In the genomic region with DNA sequence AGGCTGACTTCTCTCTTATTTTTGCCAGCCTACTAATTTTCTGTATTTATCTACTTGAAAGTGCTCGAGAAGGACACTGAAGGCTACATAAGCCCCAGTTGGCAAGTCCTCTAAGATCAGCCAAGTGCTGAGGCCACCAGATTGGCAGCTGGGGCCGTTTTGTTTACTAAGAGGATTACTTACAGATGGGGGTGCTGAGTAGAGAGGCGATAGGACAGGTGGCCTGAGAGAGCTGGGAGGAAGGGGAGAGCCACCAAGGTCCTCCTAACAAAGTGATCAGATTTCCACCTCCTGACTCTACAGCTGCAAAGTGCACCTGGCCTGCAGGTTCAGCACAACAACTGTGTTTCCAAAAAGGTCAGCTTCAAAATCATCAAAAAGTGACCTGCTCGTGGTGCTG, we compare ENCODE assay signal across 1 cellular context.
TF ChIP-seq lines count a peak whose summit lies in the region.

No MANE protein-coding gene starts in this region.

TF ChIP-seq in HepG2, 621 proteins besides CTCF, POLR2A, EP300 and RAD21 (continued from another document):
- TF ChIP-seq ELK4 (CRISPR knock-in tag; IDR thresholded peaks at IDR 0.05; ENCODE audit: borderline replicate concordance) (no peak), FIP1L1 (IDR thresholded peaks at IDR 0.05; ENCODE audit: borderline replicate concordance, insufficient read depth, low read depth, low read length) (no peak), FOXO1 (CRISPR knock-in tag; IDR thresholded peaks at IDR 0.05) (no peak)
- TF ChIP-seq, protein P1, sequence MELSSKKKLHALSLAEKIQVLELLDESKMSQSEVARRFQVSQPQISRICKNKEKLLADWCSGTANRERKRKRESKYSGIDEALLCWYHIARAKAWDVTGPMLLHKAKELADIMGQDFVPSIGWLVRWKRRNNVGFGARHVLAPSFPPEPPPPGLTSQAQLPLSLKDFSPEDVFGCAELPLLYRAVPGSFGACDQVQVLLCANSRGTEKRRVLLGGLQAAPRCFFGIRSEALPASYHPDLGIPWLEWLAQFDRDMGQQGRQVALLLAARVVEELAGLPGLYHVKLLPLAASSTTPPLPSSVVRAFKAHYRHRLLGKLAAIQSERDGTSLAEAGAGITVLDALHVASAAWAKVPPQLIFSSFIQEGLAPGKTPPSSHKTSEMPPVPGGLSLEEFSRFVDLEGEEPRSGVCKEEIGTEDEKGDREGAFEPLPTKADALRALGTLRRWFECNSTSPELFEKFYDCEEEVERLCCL (CRISPR knock-in tag; IDR thresholded peaks at IDR 0.05; ENCODE audit: borderline replicate concordance): no peak
TF ChIP-seq in HepG2: peak in this region for 4.
